16 cellular contexts compared by ENCODE assay signal in genomic region chr19:58568731-58569130, GRCh38. TPM values are rescaled to one million over a fixed set of nuclear protein-coding genes. Genes with fewer than 3 reads are reported as not detected.
DNase-seq lines count a peak whose midpoint lies in the region; ATAC-seq and TF ChIP-seq lines count a peak whose summit lies in the region.
"Had no signal": no experiment of that assay in that cellular context is flagged by ENCODE, and none has a peak within 500 bp of the region (broad histone marks: within the 10 kb centered on the region; RNA-seq: fewer than 3 reads in every experiment).

No MANE protein-coding gene starts in this region.

- no TSS peak for BruUV-seq in HCT116 (replicated peaks; lab: Mats Ljungman, UMichigan)

- no peak overlapping the region for H3K9ac ChIP-seq in HCT116 (ENCODE audit: low read length)
- H3K9ac ChIP-seq: parathyroid adenoma had no signal

- no peak overlapping the region for H3K4me3 Mint-ChIP-seq in activated CD8-positive, alpha-beta memory T cell treated with anti-CD3 and anti-CD28 coated beads, Interleukin-2, amount 10 ng/mL, durations not matched to agents 7 days and 5 days
- H3K4me3 Mint-ChIP-seq in endothelial cell (ENCODE audit: unreplicated experiment): peak overlapping the region; percentile 44
- H3K4me3 Mint-ChIP-seq in stimulated activated naive B cell treated with anti-CD40 and anti-IgM and Interleukin-4, amounts not matched to agents 10 μg/mL and 1 μg/mL and 100 μg/mL, for 72 hours: no peak overlapping the region
- H3K4me3 Mint-ChIP-seq: activated naive CD8-positive, alpha-beta T cell; GM23338 had no signal

- H2AFZ ChIP-seq in HCT116 (ENCODE audit: low read depth, low read length, poor library complexity, severe bottlenecking): no peak overlapping the region
- H2AFZ ChIP-seq: GM23338, hepatocyte, parathyroid adenoma had no signal

- ATAC-seq in activated CD8-positive, alpha-beta memory T cell treated with anti-CD3 and anti-CD28 coated beads, Interleukin-2, amount 10 ng/mL, durations not matched to agents 7 days and 5 days: no peak
- ATAC-seq in HCT116 (no peak), GM21367 (IDR thresholded peaks at IDR 0.05; ENCODE audit: unreplicated experiment) (no peak), GM19328 (IDR thresholded peaks at IDR 0.05; ENCODE audit: unreplicated experiment) (no peak)
- no peak for ATAC-seq in stimulated activated naive B cell treated with anti-CD40 and anti-IgM and Interleukin-4, amounts not matched to agents 10 μg/mL and 1 μg/mL and 100 μg/mL, for 72 hours (replicated peaks)
- ATAC-seq: GM23338 had no signal

- POLR2A ChIA-PET in HCT116 (lab: Charles Lee): interaction anchor here (1.2 kb wide), 1 partner anchor 9 kb away, joined by 4 read pairs; no protein-coding TSS in a partner anchor

- peaks cover 0 to 14% of the 10 kb centered on the region in 2 experiments; a peak in 1 of 4 replicates for H3K36me3 ChIP-seq in HCT116 (ENCODE audit: control insufficient read depth in 1 of 2, insufficient read depth in 2 of 2, low read length in 2 of 2)

- peaks cover 8% of the 10 kb centered on the region for H3K36me3 Mint-ChIP-seq in activated CD8-positive, alpha-beta memory T cell treated with anti-CD3 and anti-CD28 coated beads, Interleukin-2, amount 10 ng/mL, durations not matched to agents 7 days and 5 days
- peaks cover 40% of the 10 kb centered on the region for H3K36me3 Mint-ChIP-seq in endothelial cell (ENCODE audit: low read depth, unreplicated experiment)
- H3K36me3 Mint-ChIP-seq in stimulated activated naive B cell treated with anti-CD40 and anti-IgM and Interleukin-4, amounts not matched to agents 10 μg/mL and 1 μg/mL and 100 μg/mL, for 72 hours: peaks cover 34 to 50% of the 10 kb centered on the region in 2 donors

- no peaks in the 10 kb centered on the region for H4K20me1 ChIP-seq in HCT116 (ENCODE audit: insufficient read depth)

- H3K9me3 Mint-ChIP-seq in activated CD8-positive, alpha-beta memory T cell treated with anti-CD3 and anti-CD28 coated beads, Interleukin-2, amount 10 ng/mL, durations not matched to agents 7 days and 5 days (ENCODE audit: low read depth): no peaks in the 10 kb centered on the region
- H3K9me3 Mint-ChIP-seq in endothelial cell (ENCODE audit: unreplicated experiment): no peaks in the 10 kb centered on the region
- peaks cover 3 to 5% of the 10 kb centered on the region in 2 donors for H3K9me3 Mint-ChIP-seq in stimulated activated naive B cell treated with anti-CD40 and anti-IgM and Interleukin-4, amounts not matched to agents 10 μg/mL and 1 μg/mL and 100 μg/mL, for 72 hours
- H3K9me3 Mint-ChIP-seq: GM23338 had no signal

- intact Hi-C loops in HCT116 (cut with micrococcal nuclease): no loop called here

- no peak overlapping the region for H3K27ac Mint-ChIP-seq in activated CD8-positive, alpha-beta memory T cell treated with anti-CD3 and anti-CD28 coated beads, Interleukin-2, amount 10 ng/mL, durations not matched to agents 7 days and 5 days
- H3K27ac Mint-ChIP-seq in endothelial cell (ENCODE audit: unreplicated experiment): peak overlapping the region; percentile 39
- peak overlapping the region; percentile 16 for H3K27ac Mint-ChIP-seq in stimulated activated naive B cell treated with anti-CD40 and anti-IgM and Interleukin-4, amounts not matched to agents 10 μg/mL and 1 μg/mL and 100 μg/mL, for 72 hours
- H3K27ac Mint-ChIP-seq: activated naive CD8-positive, alpha-beta T cell; GM23338 had no signal

- H3K27me3 ChIP-seq in HCT116 (ENCODE audit: insufficient read depth, low read length): no peaks in the 10 kb centered on the region
- H3K27me3 ChIP-seq: hepatocyte had no signal

- no peaks in the 10 kb centered on the region for H3K27me3 Mint-ChIP-seq in activated CD8-positive, alpha-beta memory T cell treated with anti-CD3 and anti-CD28 coated beads, Interleukin-2, amount 10 ng/mL, durations not matched to agents 7 days and 5 days
- peaks cover 20% of the 10 kb centered on the region for H3K27me3 Mint-ChIP-seq in endothelial cell (ENCODE audit: unreplicated experiment)
- H3K27me3 Mint-ChIP-seq in stimulated activated naive B cell treated with anti-CD40 and anti-IgM and Interleukin-4, amounts not matched to agents 10 μg/mL and 1 μg/mL and 100 μg/mL, for 72 hours: no peaks in the 10 kb centered on the region
- H3K27me3 Mint-ChIP-seq: activated naive CD8-positive, alpha-beta T cell had no signal

- no peak for TF ChIP-seq POLR2A in HCT116 (IDR thresholded peaks at IDR 0.05; ENCODE audit: borderline replicate concordance, extremely low read depth, insufficient read depth, insufficient read length)

- no peak overlapping the region for H3K4me2 ChIP-seq in HCT116 (ENCODE audit: low read length)
- H3K4me2 ChIP-seq: GM23338, hepatocyte had no signal

- H3K27ac ChIP-seq in HCT116 (ENCODE audit: low read depth, low read length): no peak overlapping the region
- H3K27ac ChIP-seq: hepatocyte, parathyroid adenoma had no signal

- RAD21 ChIA-PET in HCT116 (lab: Charles Lee; ENCODE audit: low non-redundant PET in 1 of 2, low total read pairs in 2 of 2, uncharacterized antibody in 2 of 2, unreplicated experiment in 2 of 2): no interaction called here

- no peaks in the 10 kb centered on the region for H3K9me3 ChIP-seq in HCT116 (ENCODE audit: control insufficient read depth in 1 of 2, insufficient read depth in 1 of 2, low read depth in 1 of 2, low read length in 2 of 2)

- H3K4me1 Mint-ChIP-seq in activated CD8-positive, alpha-beta memory T cell treated with anti-CD3 and anti-CD28 coated beads, Interleukin-2, amount 10 ng/mL, durations not matched to agents 7 days and 5 days: peaks cover 33% of the 10 kb centered on the region
- H3K4me1 Mint-ChIP-seq in endothelial cell (ENCODE audit: unreplicated experiment): peaks cover 17% of the 10 kb centered on the region
- peaks cover 30 to 47% of the 10 kb centered on the region in 2 donors for H3K4me1 Mint-ChIP-seq in stimulated activated naive B cell treated with anti-CD40 and anti-IgM and Interleukin-4, amounts not matched to agents 10 μg/mL and 1 μg/mL and 100 μg/mL, for 72 hours

- CTCF ChIA-PET in activated CD8-positive, alpha-beta memory T cell treated with anti-CD3 and anti-CD28 coated beads, Interleukin-2, amount 10 ng/mL, durations not matched to agents 7 days and 5 days (lab: Charles Lee): no interaction called here
- CTCF ChIA-PET in HCT116 (lab: Charles Lee): no interaction called here

- no peak for TF ChIP-seq RAD21 in HCT116 (IDR thresholded peaks at IDR 0.05; ENCODE audit: low read depth)

- no peaks in the 10 kb centered on the region for H3K9me2 ChIP-seq in HCT116 (ENCODE audit: insufficient read depth)

- H3K79me2 ChIP-seq in HCT116 (ENCODE audit: insufficient read depth, low read length): peaks cover 8% of the 10 kb centered on the region; the same call in 1 of the 2 replicates

- peaks cover 3 to 9% of the 10 kb centered on the region in 2 experiments; a peak in 3 of 4 replicates for H3K4me1 ChIP-seq in HCT116 (ENCODE audit: control insufficient read depth in 1 of 2, insufficient read depth in 2 of 2, low read length in 2 of 2)

- TF ChIP-seq CTCF in HCT116 (IDR thresholded peaks at IDR 0.05 in 2 of 3, conservative IDR thresholded peaks at IDR 0.05 in 1 of 3; ENCODE audit: borderline replicate concordance in 1 of 3, insufficient read depth in 1 of 3, low read depth in 2 of 3, low read length in 2 of 3) (no peak), endothelial cell (IDR thresholded peaks at IDR 0.05; ENCODE audit: unreplicated experiment) (no peak)

- DNase-seq in activated CD8-positive, alpha-beta memory T cell treated with anti-CD3 and anti-CD28 coated beads for 24 hours: peak; percentile 47
- no peak for DNase-seq in activated CD8-positive, alpha-beta memory T cell treated with anti-CD3 and anti-CD28 coated beads, Interleukin-2, amount 10 ng/mL, durations not matched to agents 7 days and 5 days
- no peak for DNase-seq in HCT116 (ENCODE audit: low read depth, low spot score)
- DNase-seq in endothelial cell (ENCODE audit: low spot score): no peak
- DNase-seq in stimulated activated naive B cell treated with anti-CD40 and anti-IgM and Interleukin-4, amounts not matched to agents 10 μg/mL and 1 μg/mL and 100 μg/mL, for 72 hours: no peak
- DNase-seq in NK-92 (lab: John Stamatoyannopoulos, UW; ENCODE audit: unreplicated experiment): no peak
- DNase-seq: EL; NCI-H2171; NCI-H774; stimulated activated CD4-positive, alpha-beta T cell treated with anti-CD3 and anti-CD28 coated beads, Interleukin-4, amount 100 ng/mL, for 4 hours had no signal

- no peak overlapping the region for H3K4me3 ChIP-seq in HCT116 (replicated peaks in 1 of 2; ENCODE audit: low read depth in 1 of 2, low read length in 2 of 2)
- H3K4me3 ChIP-seq: GM23338, hepatocyte had no signal

TF ChIP-seq in HCT116, 20 proteins besides CTCF, POLR2A, EP300 and RAD21 (continues in another document):
- TF ChIP-seq SRF (IDR thresholded peaks at IDR 0.05; ENCODE audit: low read depth): no peak
- no peak for TF ChIP-seq ZNF274 (IDR thresholded peaks at IDR 0.05; ENCODE audit: low read depth, low read length)
- TF ChIP-seq POLR2AphosphoS5 (IDR thresholded peaks at IDR 0.05; ENCODE audit: low read depth, low read length): peak; percentile 30; the same call in 1 of the 2 replicates
- TF ChIP-seq SP1 (IDR thresholded peaks at IDR 0.05; ENCODE audit: low read depth): no peak

RNA-seq across cellular contexts. Expression of gene MZF1, which starts 4.4 kb away (rescaled TPM):
- total RNA-seq in activated CD8-positive, alpha-beta memory T cell treated with anti-CD3 and anti-CD28 coated beads, Interleukin-2, amount 10 ng/mL, durations not matched to agents 7 days and 5 days: 10 to 100 TPM; 18.1 to 19.5 TPM
- total RNA-seq in HCT116 (2021; ENCODE audit: unreplicated experiment): 33.0 TPM
- 25.9 and 31.2 TPM in 2 replicates for polyA plus RNA-seq in HCT116 (2012)
- 18.6 TPM for total RNA-seq in endothelial cell (ENCODE audit: unreplicated experiment)

RNA-seq across cellular contexts. Expression of gene UBE2M, which starts 10.3 kb away (rescaled TPM):
- 100 to 1,000 TPM in 1 of 2 experiments, 10 to 100 TPM in 1; 87.6 to 109 TPM for total RNA-seq in activated CD8-positive, alpha-beta memory T cell treated with anti-CD3 and anti-CD28 coated beads, Interleukin-2, amount 10 ng/mL, durations not matched to agents 7 days and 5 days
- total RNA-seq in HCT116 (2021; ENCODE audit: unreplicated experiment): 120 TPM
- polyA plus RNA-seq in HCT116 (2012): 164 and 172 TPM in 2 replicates
- total RNA-seq in endothelial cell (ENCODE audit: unreplicated experiment): 81.6 TPM

RNA-seq across cellular contexts. Expression of gene CHMP2A, which starts 13.8 kb away (rescaled TPM):
- 100 to 1,000 TPM in 1 of 2 experiments, 10 to 100 TPM in 1; 96.4 to 108 TPM for total RNA-seq in activated CD8-positive, alpha-beta memory T cell treated with anti-CD3 and anti-CD28 coated beads, Interleukin-2, amount 10 ng/mL, durations not matched to agents 7 days and 5 days
- 125 TPM for total RNA-seq in HCT116 (2021; ENCODE audit: unreplicated experiment)
- polyA plus RNA-seq in HCT116 (2012): 183 and 204 TPM in 2 replicates
- total RNA-seq in endothelial cell (ENCODE audit: unreplicated experiment): 130 TPM

RNA-seq across cellular contexts. Expression of gene TRIM28, which starts 24.9 kb away (rescaled TPM):
- total RNA-seq in activated CD8-positive, alpha-beta memory T cell treated with anti-CD3 and anti-CD28 coated beads, Interleukin-2, amount 10 ng/mL, durations not matched to agents 7 days and 5 days: 100 to 1,000 TPM; 488 to 571 TPM
- total RNA-seq in HCT116 (2021; ENCODE audit: unreplicated experiment) (908 TPM), endothelial cell (ENCODE audit: unreplicated experiment) (457 TPM)
- polyA plus RNA-seq in HCT116 (2012): 1,271 and 1,421 TPM in 2 replicates

RNA-seq across cellular contexts. Expression of gene ZBTB45, which starts 49.1 kb away (rescaled TPM):
- 10 to 100 TPM; 15.1 to 16.9 TPM for total RNA-seq in activated CD8-positive, alpha-beta memory T cell treated with anti-CD3 and anti-CD28 coated beads, Interleukin-2, amount 10 ng/mL, durations not matched to agents 7 days and 5 days
- total RNA-seq in HCT116 (2021; ENCODE audit: unreplicated experiment) (12.0 TPM), endothelial cell (ENCODE audit: unreplicated experiment) (22.2 TPM)
- polyA plus RNA-seq in HCT116 (2012): 10.6 and 10.8 TPM in 2 replicates
